In the genomic region with DNA sequence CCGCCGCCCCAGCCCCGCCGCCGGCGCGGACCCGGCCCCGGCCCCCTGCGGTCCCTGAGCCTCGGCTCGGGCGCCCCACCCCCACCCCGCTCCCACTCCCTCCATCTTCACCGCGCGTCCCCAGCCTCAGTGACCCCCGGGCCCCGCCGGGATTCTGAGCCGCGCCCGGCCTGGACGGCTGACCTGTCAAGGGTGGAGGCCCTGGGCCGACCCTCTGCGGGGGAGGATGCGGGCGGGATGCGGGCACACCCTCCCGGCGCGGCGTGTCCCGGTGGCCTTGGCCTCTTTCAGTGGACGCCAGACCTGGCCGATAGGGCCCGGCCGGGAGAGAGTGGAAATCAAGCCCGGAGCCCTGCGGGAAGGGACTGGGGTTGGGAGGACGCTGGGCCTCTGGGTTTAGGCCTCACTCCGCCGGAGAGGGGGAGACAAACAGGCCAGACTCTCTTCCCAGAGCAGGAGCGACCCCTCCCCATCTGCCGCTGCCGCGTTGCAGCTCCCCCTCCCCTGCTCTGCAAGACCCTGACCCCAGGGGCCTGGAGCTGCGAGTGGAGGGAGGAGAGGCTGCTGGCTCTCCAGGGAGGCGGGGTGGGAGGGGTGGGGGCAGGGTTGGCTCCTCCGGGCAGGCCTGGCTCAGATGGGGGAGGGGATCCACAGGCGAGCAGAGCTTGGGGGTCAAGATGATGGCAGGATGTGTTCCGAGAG, we compare ENCODE assay signal across 11 cellular contexts. TPM values are rescaled to one million over a fixed set of nuclear protein-coding genes. Genes with fewer than 3 reads are reported as not detected.
DNase-seq lines count a peak whose midpoint lies in the region; ATAC-seq, FAIRE-seq and TF ChIP-seq lines count a peak whose summit lies in the region.
"Had no signal": no experiment of that assay in that cellular context is flagged by ENCODE, and none has a peak within 500 bp of the region (broad histone marks: within the 10 kb centered on the region; RNA-seq: fewer than 3 reads in every experiment).

No MANE protein-coding gene starts in this region.

- H3K4me1 ChIP-seq in body of pancreas: peaks cover 5% of the 10 kb centered on the region
- H3K4me1 ChIP-seq in naive thymus-derived CD4-positive, alpha-beta T cell (ENCODE audit: control insufficient read depth in 2 of 2, insufficient read depth in 2 of 2, low read length in 2 of 2): peaks cover 0 to 4% of the 10 kb centered on the region in 2 donors

- H3K27ac ChIP-seq in 22Rv1: peak overlapping the region; percentile 89
- no peak overlapping the region for H3K27ac ChIP-seq in body of pancreas
- H3K27ac ChIP-seq in naive thymus-derived CD4-positive, alpha-beta T cell (ENCODE audit: low read depth, low read length): no peak overlapping the region

- POLR2A ChIA-PET in naive thymus-derived CD4-positive, alpha-beta T cell (lab: Charles Lee): interaction anchor here (1.1 kb wide), 1 partner anchor 35 kb away, joined by 3 read pairs; no protein-coding TSS in a partner anchor

- H3K27ac Mint-ChIP-seq in naive thymus-derived CD4-positive, alpha-beta T cell: peak overlapping the region in 1 of 9 donors; percentile 67

- peaks cover 6 to 18% (median 12%) of the 10 kb centered on the region in 7 donors for H3K4me1 Mint-ChIP-seq in naive thymus-derived CD4-positive, alpha-beta T cell

- peak overlapping the region in 9 of 10 donors; percentile 63 to 89 (median 78) for H3K4me3 Mint-ChIP-seq in naive thymus-derived CD4-positive, alpha-beta T cell

- peaks cover 27 to 59% (median 29%) of the 10 kb centered on the region in 5 donors for H3K27me3 Mint-ChIP-seq in naive thymus-derived CD4-positive, alpha-beta T cell

- peaks cover 0 to 6% (median 0%) of the 10 kb centered on the region in 11 donors for H3K9me3 Mint-ChIP-seq in naive thymus-derived CD4-positive, alpha-beta T cell

- TF ChIP-seq CTCF in 22Rv1 (IDR thresholded peaks at IDR 0.05) (no peak), body of pancreas (IDR thresholded peaks at IDR 0.05) (no peak)

- peak; percentile 7 for ATAC-seq in body of pancreas
- ATAC-seq in naive thymus-derived CD4-positive, alpha-beta T cell: no peak

- no peak for FAIRE-seq in GM19239 (lab: Jason Lieb, UNC)
- FAIRE-seq: urothelium cell line had no signal

- intact Hi-C loops in body of pancreas (cut with DNase I): no loop called here
- intact Hi-C loops in naive thymus-derived CD4-positive, alpha-beta T cell (cut with micrococcal nuclease): loop anchor here in 1 of 2 donors (1.0 kb wide), 2 partner anchors 18 to 39 kb away; a partner anchor contains a TSS

- no peaks in the 10 kb centered on the region for H3K36me3 ChIP-seq in body of pancreas (replicated peaks in 1 of 2; ENCODE audit: insufficient read depth in 1 of 2, low read depth in 2 of 2)
- H3K36me3 ChIP-seq in naive thymus-derived CD4-positive, alpha-beta T cell (ENCODE audit: control insufficient read depth in 2 of 3, insufficient read depth in 3 of 3, low read length in 3 of 3): no peaks in the 10 kb centered on the region

- DNase-seq in GM19239 (ENCODE audit: insufficient read length, low spot score): peak; percentile 27
- DNase-seq in body of pancreas: no peak
- no peak for DNase-seq in naive thymus-derived CD4-positive, alpha-beta T cell
- DNase-seq in NCI-H1694 treated with DMSO at 0.1 percent for 48 hours (lab: John Stamatoyannopoulos, UW): no peak
- no peak for DNase-seq in NCI-H1048 (lab: John Stamatoyannopoulos, UW)
- DNase-seq in Ammon's horn (ENCODE audit: low spot score): no peak
- DNase-seq in NOMO-1 treated with dmso at 0.1 percent for 144 hours (lab: John Stamatoyannopoulos, UW; ENCODE audit: unreplicated experiment): no peak
- DNase-seq: NCI-H2029 treated with DMSO at 0.1 percent for 48 hours had no signal

- no peak for TF ChIP-seq POLR2A in body of pancreas (IDR thresholded peaks at IDR 0.05)

- WGBS in body of pancreas, 2 donors: 18 to 62% methylated on average over 4 to 36 of the region's 52 CpGs

- peaks cover 4 to 24% (median 14%) of the 10 kb centered on the region in 5 donors for H3K36me3 Mint-ChIP-seq in naive thymus-derived CD4-positive, alpha-beta T cell

- H3K4me3 ChIP-seq in body of pancreas: no peak overlapping the region
- no peak overlapping the region for H3K4me3 ChIP-seq in naive thymus-derived CD4-positive, alpha-beta T cell (ENCODE audit: low read length)

- H3K9me3 ChIP-seq in body of pancreas: no peaks in the 10 kb centered on the region
- H3K9me3 ChIP-seq in naive thymus-derived CD4-positive, alpha-beta T cell (ENCODE audit: control insufficient read depth in 2 of 3, low read length in 3 of 3): no peaks in the 10 kb centered on the region

- CTCF ChIA-PET in naive thymus-derived CD4-positive, alpha-beta T cell (lab: Charles Lee): no interaction called here

- H3K27me3 ChIP-seq in body of pancreas: no peaks in the 10 kb centered on the region
- peaks cover 5 to 6% of the 10 kb centered on the region in 2 donors for H3K27me3 ChIP-seq in naive thymus-derived CD4-positive, alpha-beta T cell (ENCODE audit: control insufficient read depth in 2 of 2, insufficient read depth in 2 of 2, low read length in 2 of 2)

RNA-seq across cellular contexts. Expression of a gene that starts 0.5 kb away (rescaled TPM):
- total RNA-seq in body of pancreas: 1 to 10 TPM; 2.9 to 3.6 TPM
- total RNA-seq in naive thymus-derived CD4-positive, alpha-beta T cell: under 1 TPM; 0.24 to 0.64 (median 0.38) TPM
- not detected for polyA plus RNA-seq in naive thymus-derived CD4-positive, alpha-beta T cell

RNA-seq across cellular contexts. Expression of a gene that starts 18.5 kb away (rescaled TPM):
- total RNA-seq in body of pancreas: 100 to 1,000 TPM in 1 of 2 donors, 10 to 100 TPM in 1; 43.3 to 122 TPM
- 100 to 1,000 TPM; 121 to 214 (median 191) TPM for total RNA-seq in naive thymus-derived CD4-positive, alpha-beta T cell
- 10 to 100 TPM; 24.2 to 29.4 TPM for polyA plus RNA-seq in naive thymus-derived CD4-positive, alpha-beta T cell

RNA-seq across cellular contexts. Expression of a gene that starts 22.9 kb away (rescaled TPM):
- 10 to 100 TPM in 1 of 2 donors, 1 to 10 TPM in 1; 8.3 to 34.9 TPM for total RNA-seq in body of pancreas
- total RNA-seq in naive thymus-derived CD4-positive, alpha-beta T cell: 100 to 1,000 TPM in 1 of 5 experiments, 10 to 100 TPM in 4; 43.9 to 108 (median 66.7) TPM
- polyA plus RNA-seq in naive thymus-derived CD4-positive, alpha-beta T cell: 1 to 10 TPM in 1 of 2 donors, under 1 TPM in 1; 0.32 to 2.8 TPM

RNA-seq across cellular contexts. Expression of a gene that starts 26.8 kb away (rescaled TPM):
- 10 to 100 TPM; 47.0 to 84.7 TPM for total RNA-seq in body of pancreas
- total RNA-seq in naive thymus-derived CD4-positive, alpha-beta T cell: 10 to 100 TPM; 64.3 to 96.3 (median 68.7) TPM
- polyA plus RNA-seq in naive thymus-derived CD4-positive, alpha-beta T cell: 10 to 100 TPM in 1 of 2 donors, 1 to 10 TPM in 1; 7.1 to 12.3 TPM

RNA-seq across cellular contexts. Expression of a gene that starts 38.4 kb away (rescaled TPM):
- not detected for total RNA-seq in body of pancreas
- not detected for total RNA-seq in naive thymus-derived CD4-positive, alpha-beta T cell
- not detected for polyA plus RNA-seq in naive thymus-derived CD4-positive, alpha-beta T cell
- total RNA-seq: pulmonary artery endothelial cell had no signal
